8 cellular contexts compared by ENCODE assay signal in the genomic region with DNA sequence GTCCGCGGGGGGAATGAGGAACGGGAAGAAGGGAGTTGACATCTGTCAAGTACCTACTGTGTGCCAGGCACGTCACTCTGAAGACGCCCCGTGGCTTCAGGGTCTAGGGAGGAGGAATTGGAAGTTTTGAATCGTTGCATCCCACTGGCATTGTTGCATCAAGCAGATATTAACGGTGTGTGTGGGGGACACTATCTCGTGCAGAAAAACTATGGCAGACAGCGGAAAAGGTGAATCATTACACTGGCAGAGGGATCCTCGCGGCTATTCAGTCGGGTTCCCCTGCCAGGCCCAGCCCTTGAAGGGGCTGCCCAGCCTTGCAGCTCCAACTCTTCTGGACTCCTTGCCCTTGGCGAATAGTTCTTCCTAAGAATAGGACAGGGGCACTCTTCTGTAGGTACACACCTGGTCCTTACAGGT. TPM values are rescaled to one million over a fixed set of nuclear protein-coding genes. Genes with fewer than 3 reads are reported as not detected.
DNase-seq lines count a peak whose midpoint lies in the region; ATAC-seq and TF ChIP-seq lines count a peak whose summit lies in the region.

No MANE protein-coding gene starts in this region.

- peak overlapping the region; percentile 43; the same call in 1 of the 2 replicates for H3K9ac ChIP-seq in MM.1S (ENCODE audit: low read length)

- H3K4me3 ChIP-seq in MM.1S (ENCODE audit: low read length) (peak overlapping the region; percentile 72), left lung (peak overlapping the region in 1 of 2 donors; percentile 50)

- peaks cover 45% of the 10 kb centered on the region for H3K27me3 Mint-ChIP-seq in dendritic cell treated with granulocyte-macrophage colony-stimulating factor and Interleukin-4, amounts not matched to agents 40 ng/mL and 50 ng/mL, for 4 days
- peaks cover 9% of the 10 kb centered on the region for H3K27me3 Mint-ChIP-seq in nephron (ENCODE audit: low read depth)

- H3K27me3 ChIP-seq in MM.1S (replicated peaks; ENCODE audit: insufficient read depth, low read length) (no peaks in the 10 kb centered on the region), left lung (peaks cover 0 to 40% of the 10 kb centered on the region in 2 donors)

- intact Hi-C loops in dendritic cell treated with granulocyte-macrophage colony-stimulating factor and Interleukin-4, amounts not matched to agents 40 ng/mL and 50 ng/mL, for 4 days (cut with micrococcal nuclease) = loop anchor here (2.0 kb wide), 1 partner anchor 95 kb away; no protein-coding TSS in a partner anchor
- intact Hi-C loops in left lung (cut with DNase I) = loop anchor here in 1 of 2 donors (10.0 kb wide), 1 partner anchor 97 kb away; no protein-coding TSS in a partner anchor

- no peaks in the 10 kb centered on the region for H3K9me3 Mint-ChIP-seq in dendritic cell treated with granulocyte-macrophage colony-stimulating factor and Interleukin-4, amounts not matched to agents 40 ng/mL and 50 ng/mL, for 4 days
- H3K9me3 Mint-ChIP-seq in nephron = peaks cover 4% of the 10 kb centered on the region

- H3K9me2 ChIP-seq in MM.1S (replicated peaks; ENCODE audit: insufficient read depth, low read length) = no peaks in the 10 kb centered on the region

- no peaks in the 10 kb centered on the region for H3K36me3 Mint-ChIP-seq in dendritic cell treated with granulocyte-macrophage colony-stimulating factor and Interleukin-4, amounts not matched to agents 40 ng/mL and 50 ng/mL, for 4 days (ENCODE audit: low read depth)
- peaks cover 3% of the 10 kb centered on the region for H3K36me3 Mint-ChIP-seq in nephron (ENCODE audit: low read depth)

- peak overlapping the region; percentile 87 for H2AFZ ChIP-seq in MM.1S (ENCODE audit: low read length)

- no peak for ATAC-seq in left lung
- ATAC-seq in activated CD4-positive, CD25-positive, alpha-beta regulatory T cell treated with anti-CD3 and anti-CD28 coated beads, Interleukin-2, amount 50 U/mL, for 24 hours = no peak

- no peak overlapping the region for H3K27ac ChIP-seq in MM.1S (ENCODE audit: low read length)
- H3K27ac ChIP-seq in left lung = no peak overlapping the region

- peak; percentile 7 for DNase-seq in CD1c-positive myeloid dendritic cell (ENCODE audit: extremely low spot score)
- no peak for DNase-seq in MM.1S
- no peak for DNase-seq in left lung
- DNase-seq in retina = no peak
- no peak for DNase-seq in DMS 273 treated with DMSO at 0.1 percent for 48 hours (lab: John Stamatoyannopoulos, UW)

- H4K20me1 ChIP-seq in MM.1S (ENCODE audit: insufficient read depth, low read length) = no peaks in the 10 kb centered on the region

- H3K79me2 ChIP-seq in MM.1S (ENCODE audit: low read length) = 0 out of 2 replicates have a peak, but pooled peaks cover 7% of the 10 kb centered on the region

- no peaks in the 10 kb centered on the region for H3K9me3 ChIP-seq in MM.1S (replicated peaks; ENCODE audit: insufficient read depth, low read length)
- no peaks in the 10 kb centered on the region for H3K9me3 ChIP-seq in left lung

- H3K36me3 ChIP-seq in MM.1S (replicated peaks; ENCODE audit: insufficient read depth, low read length) (no peaks in the 10 kb centered on the region), left lung (no peaks in the 10 kb centered on the region)

- no peak for TF ChIP-seq CTCF in MM.1S (IDR thresholded peaks at IDR 0.05; ENCODE audit: low read length)
- TF ChIP-seq CTCF in nephron (IDR thresholded peaks at IDR 0.05; ENCODE audit: unreplicated experiment in 3 of 3) = no peak
- no peak for TF ChIP-seq CTCF in left lung (IDR thresholded peaks at IDR 0.05)

- no peak overlapping the region for H3K27ac Mint-ChIP-seq in dendritic cell treated with granulocyte-macrophage colony-stimulating factor and Interleukin-4, amounts not matched to agents 40 ng/mL and 50 ng/mL, for 4 days
- H3K27ac Mint-ChIP-seq in nephron = peak overlapping the region; percentile 50 to 80 (median 65)

- peaks cover 4% of the 10 kb centered on the region for H3F3A ChIP-seq in MM.1S (ENCODE audit: insufficient read depth, low read length)

- H3K4me1 ChIP-seq in MM.1S (ENCODE audit: low read length) (peaks cover 12% of the 10 kb centered on the region), left lung (peaks cover 0 to 17% of the 10 kb centered on the region in 2 donors)

- peak overlapping the region; percentile 94 for H3K4me2 ChIP-seq in MM.1S (ENCODE audit: low read depth, low read length)

- peaks cover 15% of the 10 kb centered on the region for H3K4me1 Mint-ChIP-seq in dendritic cell treated with granulocyte-macrophage colony-stimulating factor and Interleukin-4, amounts not matched to agents 40 ng/mL and 50 ng/mL, for 4 days (ENCODE audit: low read depth)
- peaks cover 30% of the 10 kb centered on the region for H3K4me1 Mint-ChIP-seq in nephron

- peak overlapping the region; percentile 70 for H3K4me3 Mint-ChIP-seq in dendritic cell treated with granulocyte-macrophage colony-stimulating factor and Interleukin-4, amounts not matched to agents 40 ng/mL and 50 ng/mL, for 4 days
- peak overlapping the region; percentile 77 to 85 (median 82) for H3K4me3 Mint-ChIP-seq in nephron

RNA-seq across cellular contexts. Expression of a gene that starts 1.0 kb away (rescaled TPM):
- 1 to 10 TPM; 4.1 to 4.8 TPM for total RNA-seq in left lung

RNA-seq across cellular contexts. Expression of a gene that starts 53.6 kb away (rescaled TPM):
- total RNA-seq in left lung = 10 to 100 TPM in 1 of 2 donors, 1 to 10 TPM in 1; 8.4 to 12.4 TPM
